Comparison of ENCODE assay signal across 15 cellular contexts in the genomic region with DNA sequence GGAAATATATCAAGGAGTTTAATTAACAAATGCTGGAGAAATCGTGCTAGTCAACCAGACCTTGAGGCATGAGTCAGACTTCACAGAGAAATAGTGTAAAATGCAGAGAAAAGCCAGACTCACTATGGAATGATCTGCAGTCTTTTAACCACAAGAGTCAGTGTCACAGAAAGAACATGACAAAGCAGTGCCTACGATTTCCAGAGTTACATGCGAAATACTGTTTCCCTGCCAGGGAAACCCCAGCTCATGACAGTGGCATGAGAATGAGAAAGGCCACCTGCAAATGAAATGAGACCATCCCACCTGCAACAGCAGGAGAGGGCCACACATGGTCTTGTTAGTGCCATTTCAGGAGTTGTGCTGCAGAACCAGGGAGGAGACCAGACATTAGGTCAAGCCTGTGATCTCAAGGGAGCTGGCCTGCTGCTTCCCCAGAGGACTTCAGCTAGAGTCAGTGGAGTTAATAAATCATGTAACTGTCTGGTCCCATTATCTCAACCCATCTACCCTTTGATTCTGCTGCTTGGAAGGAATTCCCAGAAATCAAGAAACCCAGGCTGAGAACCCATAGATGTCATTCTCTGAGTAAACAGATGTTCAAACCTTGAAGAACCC.
A peak's percentile ranks its signal among the peaks of the same experiment; 100 is the strongest.
DNase-seq lines count a peak whose midpoint lies in the region; ATAC-seq and TF ChIP-seq lines count a peak whose summit lies in the region.
"Had no signal": no experiment of that assay in that cellular context is flagged by ENCODE, and none has a peak within 500 bp of the region (broad histone marks: within the 10 kb centered on the region; RNA-seq: fewer than 3 reads in every experiment).

No MANE protein-coding gene starts in this region.

- H3K4me1 ChIP-seq in body of pancreas (no peaks in the 10 kb centered on the region), GM23248 (ENCODE audit: insufficient read depth) (no peaks in the 10 kb centered on the region)
- H3K4me1 ChIP-seq: BE2C had no signal

- H3K9ac ChIP-seq in GM23248 = no peak overlapping the region

- WGBS in body of pancreas, 2 donors = 73 to 77% methylated on average over 3 of the region's 3 CpGs
- 17 to 27% methylated on average over 3 of the region's 3 CpGs for WGBS in GM23248 (ENCODE audit: low coverage in 1 of 2, low lambda C conversion rate in 2 of 2, missing lambda C conversion rate in 2 of 2), 2 experiments

- no peak for TF ChIP-seq CTCF in body of pancreas (IDR thresholded peaks at IDR 0.05)

- H4K20me1 ChIP-seq in GM23248 (ENCODE audit: insufficient read depth) = no peaks in the 10 kb centered on the region

- no peaks in the 10 kb centered on the region for H3K79me2 ChIP-seq in GM23248 (ENCODE audit: insufficient read depth)

- no peaks in the 10 kb centered on the region for H3K9me3 Mint-ChIP-seq in activated naive CD4-positive, alpha-beta T cell treated with anti-CD3 and anti-CD28 coated beads, Interleukin-2, amount 50 U/mL, for 24 hours
- no peaks in the 10 kb centered on the region for H3K9me3 Mint-ChIP-seq in activated T-helper 1 cell treated with anti-CD3 and anti-CD28 coated beads, Interleukin-12 subunit alpha, Interleukin-12 subunit beta, Interleukin-2, Interleukin-4 antibody, amounts not matched to agents 30 ng/mL and 10 ng/mL and 1 ng/mL, durations not matched to agents 14 hours and 24 hours and 36 hours
- peaks cover 0 to 10% of the 10 kb centered on the region in 2 donors for H3K9me3 Mint-ChIP-seq in stimulated activated naive CD8-positive, alpha-beta T cell treated with anti-CD3 and anti-CD28 coated beads, Interleukin-15, amount 100 ng/mL, for 72 hours
- H3K9me3 Mint-ChIP-seq: IgD-negative memory B cell had no signal

- no peaks in the 10 kb centered on the region for H3F3A ChIP-seq in GM23248 (ENCODE audit: insufficient read depth)

- peak overlapping the region; percentile 15 for H3K27ac Mint-ChIP-seq in activated naive CD4-positive, alpha-beta T cell treated with anti-CD3 and anti-CD28 coated beads, Interleukin-2, amount 50 U/mL, for 24 hours
- H3K27ac Mint-ChIP-seq in activated T-helper 1 cell treated with anti-CD3 and anti-CD28 coated beads, Interleukin-12 subunit alpha, Interleukin-12 subunit beta, Interleukin-2, Interleukin-4 antibody, amounts not matched to agents 30 ng/mL and 10 ng/mL and 1 ng/mL, durations not matched to agents 14 hours and 24 hours and 36 hours = peak overlapping the region; percentile 75
- H3K27ac Mint-ChIP-seq in stimulated activated naive CD8-positive, alpha-beta T cell treated with anti-CD3 and anti-CD28 coated beads, Interleukin-15, amount 100 ng/mL, for 72 hours = no peak overlapping the region
- H3K27ac Mint-ChIP-seq: CD4-positive, alpha-beta memory T cell; IgD-negative memory B cell had no signal

- H3K36me3 ChIP-seq in body of pancreas (replicated peaks in 1 of 2; ENCODE audit: insufficient read depth in 1 of 2, low read depth in 2 of 2) (no peaks in the 10 kb centered on the region), GM23248 (ENCODE audit: low read depth) (no peaks in the 10 kb centered on the region)
- H3K36me3 ChIP-seq: BE2C had no signal

- H3K27ac ChIP-seq in body of pancreas (no peak overlapping the region), GM23248 (no peak overlapping the region)
- H3K27ac ChIP-seq: PC-9 had no signal

- DNase-seq in activated naive CD4-positive, alpha-beta T cell treated with Interleukin-2 at 50 U/mL for 16 hours = no peak
- DNase-seq in activated T-helper 1 cell treated with anti-CD3 and anti-CD28 coated beads, Interleukin-12 subunit alpha, Interleukin-12 subunit beta, Interleukin-2, Interleukin-4 antibody, amounts not matched to agents 30 ng/mL and 10 ng/mL and 1 ng/mL, durations not matched to agents 14 hours and 24 hours and 36 hours (ENCODE audit: low spot score) = no peak
- DNase-seq in body of pancreas (no peak), GM23248 (no peak), glomerular visceral epithelial cell (ENCODE audit: extremely low spot score) (no peak)
- DNase-seq in stimulated activated naive CD8-positive, alpha-beta T cell treated with anti-CD3 and anti-CD28 coated beads, Interleukin-15, amount 100 ng/mL, for 72 hours = no peak
- DNase-seq: BE2C; CD4-positive, alpha-beta memory T cell; DMS79 treated with DMSO at 0.1 percent for 48 hours; GDM1; NCI-H187 treated with DMSO at 0.1 percent for 48 hours; NCI-H774; PC-9 had no signal

- in situ Hi-C loops in GM23248 (cut with MboI) = no loop called here

- peak; percentile 15 for ATAC-seq in body of pancreas
- ATAC-seq in stimulated activated naive CD8-positive, alpha-beta T cell treated with anti-CD3 and anti-CD28 coated beads, Interleukin-15, amount 100 ng/mL, for 72 hours = peak; percentile 45

- H3K4me2 ChIP-seq in GM23248 (ENCODE audit: unreplicated experiment) = no peak overlapping the region
- H3K4me2 ChIP-seq: PC-9 had no signal

- TF ChIP-seq POLR2A in body of pancreas (IDR thresholded peaks at IDR 0.05) = no peak

- H3K4me3 ChIP-seq in body of pancreas (no peak overlapping the region), GM23248 (no peak overlapping the region)
- H3K4me3 ChIP-seq: PC-9 had no signal

- no peak overlapping the region for H3K4me3 Mint-ChIP-seq in activated naive CD4-positive, alpha-beta T cell treated with anti-CD3 and anti-CD28 coated beads, Interleukin-2, amount 50 U/mL, for 24 hours
- no peak overlapping the region for H3K4me3 Mint-ChIP-seq in activated T-helper 1 cell treated with anti-CD3 and anti-CD28 coated beads, Interleukin-12 subunit alpha, Interleukin-12 subunit beta, Interleukin-2, Interleukin-4 antibody, amounts not matched to agents 30 ng/mL and 10 ng/mL and 1 ng/mL, durations not matched to agents 14 hours and 24 hours and 36 hours
- no peak overlapping the region for H3K4me3 Mint-ChIP-seq in stimulated activated naive CD8-positive, alpha-beta T cell treated with anti-CD3 and anti-CD28 coated beads, Interleukin-15, amount 100 ng/mL, for 72 hours
- H3K4me3 Mint-ChIP-seq: CD4-positive, alpha-beta memory T cell; IgD-negative memory B cell had no signal

- no peaks in the 10 kb centered on the region for H3K36me3 Mint-ChIP-seq in activated naive CD4-positive, alpha-beta T cell treated with anti-CD3 and anti-CD28 coated beads, Interleukin-2, amount 50 U/mL, for 24 hours
- H3K36me3 Mint-ChIP-seq in activated T-helper 1 cell treated with anti-CD3 and anti-CD28 coated beads, Interleukin-12 subunit alpha, Interleukin-12 subunit beta, Interleukin-2, Interleukin-4 antibody, amounts not matched to agents 30 ng/mL and 10 ng/mL and 1 ng/mL, durations not matched to agents 14 hours and 24 hours and 36 hours (ENCODE audit: low read depth) = no peaks in the 10 kb centered on the region
- H3K36me3 Mint-ChIP-seq: CD4-positive, alpha-beta memory T cell; IgD-negative memory B cell had no signal

- H3K27me3 Mint-ChIP-seq in activated naive CD4-positive, alpha-beta T cell treated with anti-CD3 and anti-CD28 coated beads, Interleukin-2, amount 50 U/mL, for 24 hours = peaks cover 20% of the 10 kb centered on the region
- no peaks in the 10 kb centered on the region for H3K27me3 Mint-ChIP-seq in activated T-helper 1 cell treated with anti-CD3 and anti-CD28 coated beads, Interleukin-12 subunit alpha, Interleukin-12 subunit beta, Interleukin-2, Interleukin-4 antibody, amounts not matched to agents 30 ng/mL and 10 ng/mL and 1 ng/mL, durations not matched to agents 14 hours and 24 hours and 36 hours (ENCODE audit: insufficient read depth)
- H3K27me3 Mint-ChIP-seq in stimulated activated naive CD8-positive, alpha-beta T cell treated with anti-CD3 and anti-CD28 coated beads, Interleukin-15, amount 100 ng/mL, for 72 hours = peaks cover 22% of the 10 kb centered on the region

- no peaks in the 10 kb centered on the region for H3K4me1 Mint-ChIP-seq in activated naive CD4-positive, alpha-beta T cell treated with anti-CD3 and anti-CD28 coated beads, Interleukin-2, amount 50 U/mL, for 24 hours
- peaks cover 8% of the 10 kb centered on the region for H3K4me1 Mint-ChIP-seq in activated T-helper 1 cell treated with anti-CD3 and anti-CD28 coated beads, Interleukin-12 subunit alpha, Interleukin-12 subunit beta, Interleukin-2, Interleukin-4 antibody, amounts not matched to agents 30 ng/mL and 10 ng/mL and 1 ng/mL, durations not matched to agents 14 hours and 24 hours and 36 hours (ENCODE audit: low read depth)
- peaks cover 20% of the 10 kb centered on the region for H3K4me1 Mint-ChIP-seq in stimulated activated naive CD8-positive, alpha-beta T cell treated with anti-CD3 and anti-CD28 coated beads, Interleukin-15, amount 100 ng/mL, for 72 hours
- H3K4me1 Mint-ChIP-seq: CD4-positive, alpha-beta memory T cell; IgD-negative memory B cell had no signal

- intact Hi-C loops in activated T-helper 1 cell treated with anti-CD3 and anti-CD28 coated beads, Interleukin-12 subunit alpha, Interleukin-12 subunit beta, Interleukin-2, Interleukin-4 antibody, amounts not matched to agents 30 ng/mL and 10 ng/mL and 1 ng/mL, durations not matched to agents 14 hours and 24 hours and 36 hours (cut with micrococcal nuclease) = no loop called here
- intact Hi-C loops in body of pancreas (cut with DNase I) = no loop called here

- H3K9me3 ChIP-seq in body of pancreas = no peaks in the 10 kb centered on the region
- no peaks in the 10 kb centered on the region for H3K9me3 ChIP-seq in GM23248 (ENCODE audit: low read depth)
- H3K9me3 ChIP-seq: BE2C had no signal

- no peak overlapping the region for H2AFZ ChIP-seq in GM23248
- H2AFZ ChIP-seq: PC-9 had no signal

- H3K27me3 ChIP-seq in body of pancreas (no peaks in the 10 kb centered on the region), GM23248 (replicated peaks; ENCODE audit: insufficient read depth) (no peaks in the 10 kb centered on the region)
- H3K27me3 ChIP-seq: BE2C had no signal

- H3K9me2 ChIP-seq in GM23248 (ENCODE audit: insufficient read depth) = no peaks in the 10 kb centered on the region

Comparison
In these comparisons a context has a peak if more than half of its experiments do, and no peak if none do; other contexts are left out.
1. H3K27ac Mint-ChIP-seq: peak in activated naive CD4-positive, alpha-beta T cell treated with anti-CD3 and anti-CD28 coated beads, Interleukin-2, amount 50 U/mL, for 24 hours (single experiment) and activated T-helper 1 cell treated with anti-CD3 and anti-CD28 coated beads, Interleukin-12 subunit alpha, Interleukin-12 subunit beta, Interleukin-2, Interleukin-4 antibody, amounts not matched to agents 30 ng/mL and 10 ng/mL and 1 ng/mL, durations not matched to agents 14 hours and 24 hours and 36 hours (single experiment); none in stimulated activated naive CD8-positive, alpha-beta T cell treated with anti-CD3 and anti-CD28 coated beads, Interleukin-15, amount 100 ng/mL, for 72 hours (0 of 2).